31 cellular contexts compared by ENCODE assay signal in the genomic region with DNA sequence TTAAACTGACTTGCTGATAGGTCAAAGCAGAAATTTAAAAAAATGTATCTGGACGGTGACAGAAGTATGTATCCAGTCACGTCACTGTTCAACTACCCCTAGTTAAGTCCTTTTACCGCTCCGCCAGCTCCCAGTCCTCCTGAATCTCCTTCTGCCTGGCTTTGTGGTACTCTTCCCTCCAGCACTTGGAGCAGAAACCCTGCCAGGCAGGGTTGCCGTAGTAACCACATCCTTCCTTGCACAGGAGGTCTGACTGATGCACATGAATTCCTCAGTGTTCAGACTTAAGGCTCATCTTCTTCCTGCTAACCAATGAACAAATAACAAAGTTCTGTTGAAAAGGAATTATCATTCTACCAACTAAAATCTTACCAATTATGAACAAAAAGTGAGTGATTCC.
DNase-seq lines count a peak whose midpoint lies in the region; ATAC-seq, FAIRE-seq and TF ChIP-seq lines count a peak whose summit lies in the region.
"Had no signal": no experiment of that assay in that cellular context is flagged by ENCODE, and none has a peak within 500 bp of the region (broad histone marks: within the 10 kb centered on the region; RNA-seq: fewer than 3 reads in every experiment).

No MANE protein-coding gene starts in this region.

- H3K4me3 Mint-ChIP-seq in activated CD4-positive, alpha-beta T cell treated with anti-CD3 and anti-CD28 coated beads, Interleukin-2, amount 10 ng/mL, durations not matched to agents 24 days and 14 days: no peak overlapping the region
- no peak overlapping the region for H3K4me3 Mint-ChIP-seq in activated CD4-positive, alpha-beta T cell treated with anti-CD3 and anti-CD28 coated beads, Interleukin-2, amount 10 ng/mL, durations not matched to agents 7 days and 5 days
- H3K4me3 Mint-ChIP-seq: CD4-positive, alpha-beta memory T cell had no signal

- no peak overlapping the region for H2AFZ ChIP-seq in K562 (ENCODE audit: low read depth, low read length)
- H2AFZ ChIP-seq: PC-9 had no signal

- no peaks in the 10 kb centered on the region for H3K9me1 ChIP-seq in K562 (ENCODE audit: control insufficient read depth, insufficient read depth, low read length)

- peaks cover 28% of the 10 kb centered on the region for H3K4me1 Mint-ChIP-seq in activated CD4-positive, alpha-beta T cell treated with anti-CD3 and anti-CD28 coated beads, Interleukin-2, amount 10 ng/mL, durations not matched to agents 24 days and 14 days
- H3K4me1 Mint-ChIP-seq in activated CD4-positive, alpha-beta T cell treated with anti-CD3 and anti-CD28 coated beads, Interleukin-2, amount 10 ng/mL, durations not matched to agents 7 days and 5 days: peaks cover 33% of the 10 kb centered on the region

- no peak for TF ChIP-seq EP300 in K562 (IDR thresholded peaks at IDR 0.05; ENCODE audit: low read length)

- FAIRE-seq in K562 (lab: Jason Lieb, UNC): no peak
- FAIRE-seq: GM12891, H1, HTR-8/SVneo had no signal

- POLR2A ChIA-PET in activated CD4-positive, alpha-beta T cell treated with anti-CD3 and anti-CD28 coated beads, Interleukin-2, amount 10 ng/mL, durations not matched to agents 7 days and 5 days (lab: Charles Lee): no interaction called here
- POLR2A ChIA-PET in K562 (lab: Yijun Ruan, JAX): interaction anchor here (0.8 kb wide), 1 partner anchor 12 kb away, joined by 3 read pairs; no protein-coding TSS in a partner anchor

- H3K27ac ChIP-seq in K562 (ENCODE audit: extremely low read depth, low read depth, low read length): no peak overlapping the region
- H3K27ac ChIP-seq: PC-9, SJSA1 had no signal

- peak in 2 of 3 experiments; percentile 6 to 56 for DNase-seq in NCI-H1417 (lab: John Stamatoyannopoulos, UW)
- DNase-seq in NCI-H1417 treated with DMSO at 0.1 percent for 48 hours (lab: John Stamatoyannopoulos, UW): no peak
- DNase-seq in activated CD4-positive, alpha-beta T cell treated with anti-CD3 and anti-CD28 coated beads, Interleukin-2, amount 10 ng/mL, durations not matched to agents 24 days and 14 days: peak; percentile 60
- no peak for DNase-seq in activated CD4-positive, alpha-beta T cell treated with anti-CD3 and anti-CD28 coated beads, Interleukin-2, amount 10 ng/mL, durations not matched to agents 7 days and 5 days
- DNase-seq in K562 (ENCODE audit: extremely low read depth in 1 of 4, low spot score in 3 of 4): no peak
- peak; percentile 3 for DNase-seq in retina
- DNase-seq in stimulated activated CD4-positive, alpha-beta T cell treated with anti-CD3 and anti-CD28 coated beads, Interleukin-1b, Interleukin-23, amount 100 ng/mL, for 48 hours: no peak
- DNase-seq: 8988T; ACHN; CD4-positive, alpha-beta memory T cell; COR-L47; DMS79; GF-D8; HCEC 1CT; KBM-7; MV-4-11; NCI-H1105 treated with DMSO at 0.1 percent for 48 hours; NCI-H1694; NCI-H2029 treated with DMSO at 0.1 percent for 48 hours; NCI-H2171; NCI-H524; NCI-H82; NK-92 treated with Interleukin-12 subunit alpha and Interleukin-12 subunit beta, amount 100 ng/mL, for 24 hours; PC-9; Right ventricle myocardium superior; RPMI8226 had no signal

- no peak for TF ChIP-seq POLR2A in K562 (conservative IDR thresholded peaks at IDR 0.05)

- H3K36me3 Mint-ChIP-seq in activated CD4-positive, alpha-beta T cell treated with anti-CD3 and anti-CD28 coated beads, Interleukin-2, amount 10 ng/mL, durations not matched to agents 24 days and 14 days (ENCODE audit: low read depth): no peaks in the 10 kb centered on the region
- no peaks in the 10 kb centered on the region for H3K36me3 Mint-ChIP-seq in activated CD4-positive, alpha-beta T cell treated with anti-CD3 and anti-CD28 coated beads, Interleukin-2, amount 10 ng/mL, durations not matched to agents 7 days and 5 days (ENCODE audit: low read depth)
- H3K36me3 Mint-ChIP-seq: CD4-positive, alpha-beta memory T cell had no signal

- H3K27me3 ChIP-seq in K562 (ENCODE audit: control insufficient read depth in 2 of 2, insufficient read depth in 2 of 2, low read length in 2 of 2): peaks cover 0 to 5% of the 10 kb centered on the region in 2 experiments; a peak in 2 of 5 replicates
- H3K27me3 ChIP-seq: SJSA1 had no signal

- H3K36me3 ChIP-seq in K562 (ENCODE audit: control insufficient read depth, insufficient read depth, low read length): no peaks in the 10 kb centered on the region
- H3K36me3 ChIP-seq: SJSA1 had no signal

- H3K9ac ChIP-seq in K562 (ENCODE audit: insufficient read depth in 1 of 2, low read depth in 2 of 2, low read length in 2 of 2): no peak overlapping the region

- no peak overlapping the region for H3K27ac Mint-ChIP-seq in activated CD4-positive, alpha-beta T cell treated with anti-CD3 and anti-CD28 coated beads, Interleukin-2, amount 10 ng/mL, durations not matched to agents 24 days and 14 days
- H3K27ac Mint-ChIP-seq in activated CD4-positive, alpha-beta T cell treated with anti-CD3 and anti-CD28 coated beads, Interleukin-2, amount 10 ng/mL, durations not matched to agents 7 days and 5 days: no peak overlapping the region
- H3K27ac Mint-ChIP-seq: CD4-positive, alpha-beta memory T cell had no signal

- CTCF ChIA-PET in activated CD4-positive, alpha-beta T cell treated with anti-CD3 and anti-CD28 coated beads, Interleukin-2, amount 10 ng/mL, durations not matched to agents 7 days and 5 days (lab: Charles Lee): no interaction called here
- CTCF ChIA-PET in K562 (lab: Yijun Ruan, JAX; ENCODE audit: low intra/inter-chr PET ratio): no interaction called here

- H3K4me1 ChIP-seq in K562 (replicated peaks in 1 of 2; ENCODE audit: control insufficient read depth in 2 of 2, insufficient read depth in 2 of 2, low read length in 2 of 2): no peaks in the 10 kb centered on the region
- H3K4me1 ChIP-seq: SJSA1 had no signal

- ATAC-seq in K562 (no peak), GM19455 (IDR thresholded peaks at IDR 0.05; ENCODE audit: unreplicated experiment) (no peak)

- BruUV-seq in K562 (replicated peaks; lab: Mats Ljungman, UMichigan): no TSS peak

- no peaks in the 10 kb centered on the region for H3K9me3 ChIP-seq in K562 (replicated peaks; ENCODE audit: control insufficient read depth, insufficient read depth, low read depth, low read length)
- H3K9me3 ChIP-seq: SJSA1 had no signal

- no peaks in the 10 kb centered on the region for H3K9me3 Mint-ChIP-seq in activated CD4-positive, alpha-beta T cell treated with anti-CD3 and anti-CD28 coated beads, Interleukin-2, amount 10 ng/mL, durations not matched to agents 24 days and 14 days
- no peaks in the 10 kb centered on the region for H3K9me3 Mint-ChIP-seq in activated CD4-positive, alpha-beta T cell treated with anti-CD3 and anti-CD28 coated beads, Interleukin-2, amount 10 ng/mL, durations not matched to agents 7 days and 5 days
- H3K9me3 Mint-ChIP-seq: CD4-positive, alpha-beta memory T cell had no signal

- intact Hi-C loops in activated CD4-positive, alpha-beta T cell treated with anti-CD3 and anti-CD28 coated beads, Interleukin-2, amount 10 ng/mL, durations not matched to agents 24 days and 14 days (cut with micrococcal nuclease): no loop called here
- intact Hi-C loops in K562 (cut with micrococcal nuclease): no loop called here

- in situ Hi-C loops in K562 (cut with MboI): no loop called here

- H4K20me1 ChIP-seq in K562 (replicated peaks; ENCODE audit: control insufficient read depth, insufficient read depth, low read length): no peaks in the 10 kb centered on the region

- no peaks in the 10 kb centered on the region for H3K27me3 Mint-ChIP-seq in activated CD4-positive, alpha-beta T cell treated with anti-CD3 and anti-CD28 coated beads, Interleukin-2, amount 10 ng/mL, durations not matched to agents 24 days and 14 days
- H3K27me3 Mint-ChIP-seq in activated CD4-positive, alpha-beta T cell treated with anti-CD3 and anti-CD28 coated beads, Interleukin-2, amount 10 ng/mL, durations not matched to agents 7 days and 5 days: no peaks in the 10 kb centered on the region

- WGBS in K562 (ENCODE audit: insufficient coverage, low coverage, missing lambda C conversion rate): 39% methylated on average over 5 of the region's 5 CpGs

- H3K4me2 ChIP-seq in K562 (ENCODE audit: insufficient read depth, low read length): no peak overlapping the region
- H3K4me2 ChIP-seq: PC-9 had no signal

- no peak for TF ChIP-seq CTCF in K562 (IDR thresholded peaks at IDR 0.05 in 2 of 3, conservative IDR thresholded peaks at IDR 0.05 in 1 of 3; ENCODE audit: insufficient read depth in 2 of 3, low read depth in 1 of 3, low read length in 3 of 3)

- TF ChIP-seq RAD21 in K562 (CRISPR knock-in tag; conservative IDR thresholded peaks at IDR 0.05 in 1 of 2, IDR thresholded peaks at IDR 0.05 in 1 of 2): no peak

- H3K79me2 ChIP-seq in K562 (ENCODE audit: control insufficient read depth, insufficient read depth, low read length): no peaks in the 10 kb centered on the region

- no peak overlapping the region for H3K4me3 ChIP-seq in K562
- H3K4me3 ChIP-seq: PC-9, SJSA1 had no signal

TF ChIP-seq in K562, 482 proteins besides CTCF, POLR2A, EP300 and RAD21 (continues in another document):
- TF ChIP-seq ID3 (CRISPR knock-in tag; IDR thresholded peaks at IDR 0.05): no peak
- TF ChIP-seq ID3 (tag; IDR thresholded peaks at IDR 0.05): no peak

Comparison
In these comparisons a context has a peak if more than half of its experiments do, and no peak if none do; other contexts are left out.
1. DNase-seq: peak in NCI-H1417 (2 of 3), activated CD4-positive, alpha-beta T cell treated with anti-CD3 and anti-CD28 coated beads, Interleukin-2, amount 10 ng/mL, durations not matched to agents 24 days and 14 days (single experiment) and retina (single experiment); none in NCI-H1417 treated with DMSO at 0.1 percent for 48 hours (single experiment), activated CD4-positive, alpha-beta T cell treated with anti-CD3 and anti-CD28 coated beads, Interleukin-2, amount 10 ng/mL, durations not matched to agents 7 days and 5 days (single experiment), K562 (0 of 4) and stimulated activated CD4-positive, alpha-beta T cell treated with anti-CD3 and anti-CD28 coated beads, Interleukin-1b, Interleukin-23, amount 100 ng/mL, for 48 hours (single experiment).